Comparison of ENCODE assay signal across 15 cellular contexts in the genomic region with DNA sequence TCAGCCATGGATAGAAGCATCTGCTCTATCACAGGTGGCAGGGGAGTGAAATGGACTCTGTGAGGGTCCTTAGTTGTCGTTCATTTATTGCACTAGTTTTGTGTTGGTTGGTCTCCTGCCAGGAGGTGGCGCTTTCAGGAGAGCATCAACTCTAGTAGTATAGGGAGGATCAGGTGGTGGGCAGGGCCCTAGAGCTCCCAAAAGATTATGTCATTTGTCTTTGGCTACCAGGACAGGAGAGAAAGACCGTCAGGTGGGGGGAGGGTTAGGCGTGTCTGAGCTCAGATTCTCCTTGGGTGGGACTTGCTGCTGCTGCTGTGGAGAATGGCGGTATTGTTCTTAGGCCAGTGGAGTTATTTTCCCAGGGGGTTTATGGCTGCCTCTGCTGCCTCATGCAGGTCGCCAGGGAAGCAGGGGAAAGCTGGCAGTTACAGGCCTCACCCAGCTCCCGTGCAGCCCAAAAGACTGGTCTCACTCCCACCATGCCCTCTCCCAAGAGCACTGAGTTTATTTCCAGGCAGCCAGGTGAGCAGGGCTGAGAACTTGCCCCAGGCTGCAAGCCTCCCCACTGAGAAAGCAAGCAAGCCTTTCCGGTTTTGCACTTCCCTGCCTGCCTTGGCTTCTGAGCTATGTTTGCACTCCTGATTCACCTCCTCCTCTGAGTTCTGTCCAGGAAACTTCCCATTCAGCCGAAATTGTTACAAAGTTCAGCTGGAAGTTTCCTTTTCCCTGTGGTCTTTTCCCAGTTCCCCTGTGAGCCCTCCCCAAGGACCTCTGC.
DNase-seq lines count a peak whose midpoint lies in the region; ATAC-seq and TF ChIP-seq lines count a peak whose summit lies in the region.
"Had no signal": no experiment of that assay in that cellular context is flagged by ENCODE, and none has a peak within 500 bp of the region (broad histone marks: within the 10 kb centered on the region; RNA-seq: fewer than 3 reads in every experiment).

No MANE protein-coding gene starts in this region.

- CTCF ChIA-PET in Panc1 (lab: Charles Lee) (no interaction called here), T-cell (lab: Charles Lee) (no interaction called here)

- H3K36me3 Mint-ChIP-seq in T-cell = no peaks in the 10 kb centered on the region
- H3K36me3 Mint-ChIP-seq: CD14-positive monocyte had no signal

- no TSS peak for BruUV-seq in Panc1 (replicated peaks; lab: Mats Ljungman, UMichigan)

- ATAC-seq in Panc1 (peak; percentile 99), T-cell (replicated peaks in 1 of 4) (no peak), HG03025 (IDR thresholded peaks at IDR 0.05; ENCODE audit: low FRiP score, unreplicated experiment) (no peak)
- ATAC-seq: heart left ventricle, mucosa of descending colon had no signal

- no peak overlapping the region for H3K4me3 Mint-ChIP-seq in T-cell
- H3K4me3 Mint-ChIP-seq: T-helper 1 cell treated with Interleukin-12 subunit alpha and Interleukin-12 subunit beta and Interleukin-4 antibody, amounts not matched to agents 30 μg/mL and 1 μg/mL, for 36 hours had no signal

- POLR2A ChIA-PET in Panc1 (lab: Charles Lee) (no interaction called here), T-cell (lab: Charles Lee) (no interaction called here)

- peak overlapping the region; percentile 63 for H3K27ac ChIP-seq in Panc1 (ENCODE audit: low read length)
- H3K27ac ChIP-seq: heart left ventricle, HL-60 had no signal

- H3K36me3 ChIP-seq in Panc1 (ENCODE audit: control insufficient read depth, insufficient read depth, low read length) = no peaks in the 10 kb centered on the region
- H3K36me3 ChIP-seq: heart left ventricle had no signal

- H3K9me3 ChIP-seq in Panc1 (ENCODE audit: control insufficient read depth, insufficient read depth, low read depth, low read length) = no peaks in the 10 kb centered on the region

- in situ Hi-C loops in Panc1 (cut with HindIII; ENCODE audit: low pct_unique_long_range_greater_than_20kb, low sequenced_read_pairs) = no loop called here

- H3K27me3 ChIP-seq in Panc1 (ENCODE audit: control insufficient read depth, insufficient read depth, low read length) = no peaks in the 10 kb centered on the region
- H3K27me3 ChIP-seq: heart left ventricle had no signal

- H3K27ac Mint-ChIP-seq in T-cell = no peak overlapping the region
- H3K27ac Mint-ChIP-seq: CD14-positive monocyte; T-helper 1 cell treated with Interleukin-12 subunit alpha and Interleukin-12 subunit beta and Interleukin-4 antibody, amounts not matched to agents 30 μg/mL and 1 μg/mL, for 36 hours had no signal

- H3K4me1 ChIP-seq in Panc1 (ENCODE audit: control insufficient read depth, insufficient read depth, low read length) = peaks cover 9% of the 10 kb centered on the region; the same call in 1 of the 2 replicates
- H3K4me1 ChIP-seq: heart left ventricle had no signal

- intact Hi-C loops in Panc1 (cut with micrococcal nuclease; ENCODE audit: unreplicated experiment) = no loop called here

- H3K4me3 ChIP-seq in LNCaP clone FGC (ENCODE audit: low read depth, low read length) (peak overlapping the region; percentile 10), Panc1 (ENCODE audit: low read depth in 2 of 2, low read length in 2 of 2) (peak overlapping the region in 1 of 2 experiments; percentile 29; a peak in 2 of 4 replicates)
- H3K4me3 ChIP-seq: heart left ventricle, mucosa of descending colon had no signal

- DNase-seq in DMS153 (lab: John Stamatoyannopoulos, UW) (peak; percentile 60), LNCaP clone FGC (ENCODE audit: low read depth) (peak; percentile 82), Panc1 (ENCODE audit: low read depth, low spot score) (no peak), iPS DF 19.7 (ENCODE audit: low read depth, low spot score) (peak; percentile 57), T-cell (no peak), NCI-H2107 treated with DMSO at 0.1 percent for 48 hours (lab: John Stamatoyannopoulos, UW; ENCODE audit: unreplicated experiment) (no peak)
- DNase-seq in activated CD4-positive, alpha-beta T cell treated with anti-CD3 and anti-CD28 coated beads for 48 hours = no peak
- DNase-seq: heart left ventricle, mucosa of descending colon, NCI-H2227 treated with DMSO at 0.1 percent for 48 hours, retina had no signal

- TF ChIP-seq CTCF in LNCaP clone FGC (IDR thresholded peaks at IDR 0.05; ENCODE audit: control insufficient read depth, extremely low read depth, insufficient read depth) (peak; percentile 43), Panc1 (IDR thresholded peaks at IDR 0.05) (peak; percentile 35; the same call in 1 of the 2 replicates)

- H3K4me1 Mint-ChIP-seq in T-cell = no peaks in the 10 kb centered on the region
- H3K4me1 Mint-ChIP-seq: CD14-positive monocyte had no signal

- H3K27me3 Mint-ChIP-seq in T-cell = no peaks in the 10 kb centered on the region

- peaks cover 17 to 45% (median 21%) of the 10 kb centered on the region in 3 donors for H3K9me3 Mint-ChIP-seq in T-cell

Comparison
In these comparisons a context has a peak if more than half of its experiments do, and no peak if none do; other contexts are left out.
1. DNase-seq: peak in DMS153 (single experiment), LNCaP clone FGC (single experiment) and iPS DF 19.7 (single experiment); none in Panc1 (single experiment), T-cell (0 of 34), NCI-H2107 treated with DMSO at 0.1 percent for 48 hours (single experiment) and activated CD4-positive, alpha-beta T cell treated with anti-CD3 and anti-CD28 coated beads for 48 hours (single experiment).